In the genomic region with DNA sequence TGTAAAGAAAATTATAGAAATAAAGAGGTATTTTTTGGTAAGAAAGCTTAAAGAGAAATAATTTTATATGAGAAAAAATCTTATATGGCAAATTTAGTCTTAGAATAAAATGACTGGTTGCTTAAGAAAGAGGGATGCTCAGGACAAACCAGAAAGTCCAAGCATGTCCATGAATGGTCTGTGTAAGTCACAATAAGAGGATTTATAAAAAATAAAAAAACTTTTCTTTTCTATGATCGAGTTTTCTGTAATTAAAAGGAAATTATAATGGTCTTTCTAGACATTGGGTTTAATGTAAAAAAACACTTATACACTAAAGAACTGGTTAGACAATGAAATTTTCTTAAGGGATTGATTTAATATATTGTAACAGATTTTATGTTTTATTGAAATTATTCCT, we compare ENCODE assay signal across 26 cellular contexts.
"Had no signal": no experiment of that assay in that cellular context is flagged by ENCODE, and none has a peak within 500 bp of the region (broad histone marks: within the 10 kb centered on the region; RNA-seq: fewer than 3 reads in every experiment).

No MANE protein-coding gene starts in this region.

- ATAC-seq: activated T-cell treated with anti-CD3 and anti-CD28 coated beads, Interleukin-2, amount 50 U/mL, for 4 hours; T-cell had no signal

- DNase-seq: activated B cell treated with CpG ODN at 0.5 μM for 24 hours; activated CD4-positive, alpha-beta memory T cell treated with anti-CD3 and anti-CD28 coated beads for 36 hours; activated CD4-positive, alpha-beta T cell treated with anti-CD3 and anti-CD28 coated beads for 1 hour; activated CD4-positive, alpha-beta T cell treated with anti-CD3 and anti-CD28 coated beads, Interleukin-2, amount 10 ng/mL, durations not matched to agents 7 days and 5 days; activated CD8-positive, alpha-beta memory T cell treated with anti-CD3 and anti-CD28 coated beads for 24 hours; activated gamma-delta T cell; activated naive CD4-positive, alpha-beta T cell treated with anti-CD3 and anti-CD28 coated beads for 36 hours; activated T-cell treated with anti-CD3 and anti-CD28 coated beads, Interleukin-2, amount 50 U/mL, for 4 hours; amygdala; Kasumi-1; NCI-H1105 treated with DMSO at 0.1 percent for 48 hours; NCI-H1436 treated with DMSO at 0.1 percent for 48 hours; NCI-H187; NCI-H2081; NCI-H446; NCI-H524; NCI-H774; SIG-M5; T-cell; T-helper 2 cell; T1000 had no signal

- H3K4me3 ChIP-seq: cardiac muscle cell had no signal

- H3K36me3 ChIP-seq: cardiac muscle cell had no signal

- H3K27ac Mint-ChIP-seq: activated B cell treated with CpG ODN at 0.5 μM for 24 hours; activated CD4-positive, alpha-beta memory T cell treated with anti-CD3 and anti-CD28 coated beads for 36 hours; activated CD4-positive, alpha-beta T cell treated with anti-CD3 and anti-CD28 coated beads, Interleukin-2, amount 10 ng/mL, durations not matched to agents 7 days and 5 days; activated naive CD4-positive, alpha-beta T cell treated with anti-CD3 and anti-CD28 coated beads for 36 hours; activated naive CD8-positive, alpha-beta T cell; brain; T-cell had no signal

- H3K4me1 Mint-ChIP-seq: activated B cell treated with CpG ODN at 0.5 μM for 24 hours; activated CD4-positive, alpha-beta T cell treated with anti-CD3 and anti-CD28 coated beads, Interleukin-2, amount 10 ng/mL, durations not matched to agents 7 days and 5 days; brain; T-cell had no signal

- H3K36me3 Mint-ChIP-seq: activated CD4-positive, alpha-beta memory T cell treated with anti-CD3 and anti-CD28 coated beads for 36 hours; activated naive CD8-positive, alpha-beta T cell; brain; T-cell had no signal

- H3K27me3 Mint-ChIP-seq: activated CD4-positive, alpha-beta T cell treated with anti-CD3 and anti-CD28 coated beads, Interleukin-2, amount 10 ng/mL, durations not matched to agents 7 days and 5 days had no signal

- FAIRE-seq: astrocyte, TTC549 had no signal

- H3K27ac ChIP-seq: cardiac muscle cell had no signal

- H3K4me3 Mint-ChIP-seq: activated B cell treated with CpG ODN at 0.5 μM for 24 hours; activated CD4-positive, alpha-beta memory T cell treated with anti-CD3 and anti-CD28 coated beads for 36 hours; activated CD4-positive, alpha-beta T cell treated with anti-CD3 and anti-CD28 coated beads, Interleukin-2, amount 10 ng/mL, durations not matched to agents 7 days and 5 days; activated naive CD4-positive, alpha-beta T cell treated with anti-CD3 and anti-CD28 coated beads for 36 hours; activated naive CD8-positive, alpha-beta T cell; activated T-cell treated with anti-CD3 and anti-CD28 coated beads, Interleukin-2, amount 50 U/mL, for 4 hours; brain; T-cell had no signal
